In the genomic region with DNA sequence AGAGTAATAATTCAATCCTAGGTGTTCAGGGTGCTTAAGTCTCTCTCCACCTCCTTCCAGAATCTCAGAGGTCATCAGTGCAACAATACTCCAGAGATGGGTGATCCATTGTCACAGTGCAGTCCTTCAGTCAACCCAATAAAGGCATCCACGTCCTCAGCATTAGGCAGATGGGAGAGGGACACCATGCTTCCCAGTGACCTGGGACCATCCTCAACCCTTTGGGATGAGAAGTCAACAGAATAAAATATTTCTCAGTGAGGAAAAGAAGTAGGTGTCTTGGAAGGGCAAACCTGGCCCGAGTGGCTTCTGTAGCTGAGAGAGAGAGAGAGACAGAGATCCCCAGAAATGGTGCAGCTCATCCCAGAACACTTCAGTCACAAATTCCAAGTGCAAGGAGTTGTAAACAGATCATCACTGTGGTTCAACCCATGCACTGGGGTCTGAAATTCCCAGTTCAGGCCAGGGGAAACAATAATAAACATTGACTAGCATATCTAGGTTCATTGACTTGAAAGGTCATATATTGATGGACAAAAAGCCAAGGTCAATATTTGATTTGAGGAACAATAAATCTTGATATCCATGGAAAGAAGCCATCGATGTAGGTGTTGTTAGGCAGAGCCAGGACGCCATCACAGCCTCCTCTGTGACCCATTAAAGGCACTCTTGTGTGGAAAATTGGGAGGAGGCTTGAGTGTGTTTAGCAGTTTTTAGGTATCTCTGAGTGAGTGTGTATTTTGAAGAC, we compare ENCODE assay signal across 23 cellular contexts.
A peak's percentile ranks its signal among the peaks of the same experiment; 100 is the strongest.
DNase-seq lines count a peak whose midpoint lies in the region; ATAC-seq, FAIRE-seq and TF ChIP-seq lines count a peak whose summit lies in the region.
"Had no signal": no experiment of that assay in that cellular context is flagged by ENCODE, and none has a peak within 500 bp of the region (broad histone marks: within the 10 kb centered on the region; RNA-seq: fewer than 3 reads in every experiment).

No MANE protein-coding gene starts in this region.

- no peak overlapping the region for H4K8ac ChIP-seq in neuronal stem cell (ENCODE audit: low read depth, low read length)

- H3K4ac ChIP-seq in neuronal stem cell (ENCODE audit: low read length) = no peak overlapping the region

- TF ChIP-seq CTCF in liver (IDR thresholded peaks at IDR 0.05; ENCODE audit: low read depth, low read length, missing input control) (no peak), HepG2 (CRISPR knock-in tag; IDR thresholded peaks at IDR 0.05) (no peak)

- TF ChIP-seq POLR2A in HepG2 (IDR thresholded peaks at IDR 0.05; ENCODE audit: insufficient read depth in 1 of 2, low read depth in 2 of 2, low read length in 2 of 2) = no peak

- TF ChIP-seq EP300 in HepG2 (IDR thresholded peaks at IDR 0.05; ENCODE audit: low read depth in 2 of 2, low read length in 2 of 2) (no peak), HepG2 (CRISPR knock-in tag; IDR thresholded peaks at IDR 0.05; ENCODE audit: borderline replicate concordance) (no peak)

- H3K79me2 ChIP-seq in HepG2 (ENCODE audit: insufficient read depth, low read length) = no peaks in the 10 kb centered on the region

- no peak overlapping the region for H2BK15ac ChIP-seq in neuronal stem cell (ENCODE audit: low read length)

- no TSS peak for BruUV-seq in HepG2 (replicated peaks; lab: Mats Ljungman, UMichigan)

- H3K4me2 ChIP-seq in HepG2 (ENCODE audit: low read depth, low read length) (no peak overlapping the region), neuronal stem cell (ENCODE audit: insufficient read depth, low read length, poor library complexity, severe bottlenecking) (no peak overlapping the region)
- H3K4me2 ChIP-seq: A549; BLaER1 treated with 17β-estradiol and CSF1 and Interleukin-3, amounts not matched to agents 10 nM and 100 nM had no signal

- no peak overlapping the region for H4K91ac ChIP-seq in neuronal stem cell (ENCODE audit: low read depth, low read length, poor library complexity)

- DNase-seq in HepG2 (ENCODE audit: low spot score) = no peak
- peak; percentile 26 for DNase-seq in Caki2 (ENCODE audit: low read depth)
- DNase-seq in islet precursor cell = peak; percentile 7
- DNase-seq in neuronal stem cell (ENCODE audit: low spot score) = no peak
- DNase-seq: 8988T; ACHN; AML-193; BE2C; CD4-positive, alpha-beta memory T cell; COR-L47; DMS153; DND-41; GM23248; H7 had no signal

- in situ Hi-C loops in HepG2 (cut with HindIII; ENCODE audit: extremely low pct_ligation_motif_present, low pct_unique_long_range_greater_than_20kb) (no loop called here), Caki2 (cut with HindIII; ENCODE audit: low pct_unique_long_range_greater_than_20kb, low sequenced_read_pairs) (no loop called here)

- H2BK120ac ChIP-seq in neuronal stem cell (ENCODE audit: low read depth, low read length) = no peak overlapping the region

- FAIRE-seq in HepG2 (lab: Jason Lieb, UNC) = no peak
- FAIRE-seq: A549, G401.6, GM12892, GM19239, H1 had no signal

- no peak overlapping the region for H3K23ac ChIP-seq in neuronal stem cell (ENCODE audit: low read depth, low read length, poor library complexity)

- H3K27ac ChIP-seq in liver (ENCODE audit: low read depth in 1 of 2, low read length in 2 of 2) = no peak overlapping the region
- no peak overlapping the region for H3K27ac ChIP-seq in HepG2 (ENCODE audit: extremely low read length, insufficient read depth, low read length)
- H3K27ac ChIP-seq in neuronal stem cell (replicated peaks; ENCODE audit: low read length) = no peak overlapping the region
- H3K27ac ChIP-seq: BLaER1 treated with 17β-estradiol and CSF1 and Interleukin-3, amounts not matched to agents 10 nM and 100 nM; GM23248 had no signal

- H2BK5ac ChIP-seq in neuronal stem cell (ENCODE audit: low read length) = no peak overlapping the region

- no peak overlapping the region for H2AFZ ChIP-seq in HepG2 (ENCODE audit: low read length)
- H2AFZ ChIP-seq in neuronal stem cell (ENCODE audit: low read length) = no peak overlapping the region
- H2AFZ ChIP-seq: GM23248 had no signal

- H2BK12ac ChIP-seq in neuronal stem cell (ENCODE audit: low read length) = no peak overlapping the region

- H3K4me1 ChIP-seq in liver (ENCODE audit: control insufficient read depth in 4 of 4, insufficient read depth in 4 of 4, low read length in 3 of 4) (peaks cover 0 to 19% (median 4%) of the 10 kb centered on the region in 4 donors), HepG2 (ENCODE audit: insufficient read depth, low read length) (peaks cover 11% of the 10 kb centered on the region), neuronal stem cell (ENCODE audit: control insufficient read depth in 2 of 2, insufficient read depth in 1 of 2, low read depth in 1 of 2, low read length in 2 of 2) (peaks cover 1 to 5% of the 10 kb centered on the region in 2 donors)

- 50% methylated on average over 4 of the region's 4 CpGs for WGBS in liver
- WGBS in HepG2 (ENCODE audit: low lambda C conversion rate) = 2% methylated on average over 4 of the region's 4 CpGs
- no CpG with 5 or more reads among the region's 4 CpGs for WGBS in neuronal stem cell (ENCODE audit: extremely low coverage in 2 of 2, insufficient read length in 2 of 2, insufficient replicate concordance in 1 of 2), 2 donors

- H3K18ac ChIP-seq in neuronal stem cell (ENCODE audit: low read length) = no peak overlapping the region

- H3K36me3 ChIP-seq in liver (ENCODE audit: control insufficient read depth in 4 of 4, insufficient read depth in 3 of 4, low read depth in 1 of 4, low read length in 3 of 4) = no peaks in the 10 kb centered on the region
- H3K36me3 ChIP-seq in HepG2 (replicated peaks in 1 of 2; ENCODE audit: control insufficient read depth in 1 of 2, insufficient read depth in 2 of 2, low read length in 2 of 2) = no peaks in the 10 kb centered on the region
- no peaks in the 10 kb centered on the region for H3K36me3 ChIP-seq in neuronal stem cell (replicated peaks in 1 of 2; ENCODE audit: control insufficient read depth in 2 of 2, insufficient read depth in 2 of 2, low read length in 2 of 2)
- H3K36me3 ChIP-seq: BE2C; BLaER1 treated with 17β-estradiol and CSF1 and Interleukin-3, amounts not matched to agents 10 nM and 100 nM had no signal

- H3K27me3 ChIP-seq in liver (ENCODE audit: control insufficient read depth in 4 of 4, insufficient read depth in 4 of 4, low read length in 3 of 4) (peaks cover 0 to 3% (median 1%) of the 10 kb centered on the region in 4 donors), HepG2 (ENCODE audit: control insufficient read depth in 1 of 2, insufficient read depth in 2 of 2, low read length in 2 of 2) (peaks cover 0 to 1% of the 10 kb centered on the region in 2 experiments; a peak in 2 of 5 replicates), neuronal stem cell (ENCODE audit: control insufficient read depth in 3 of 3, insufficient read depth in 3 of 3, low read depth in 1 of 3, low read length in 3 of 3) (no peaks in the 10 kb centered on the region)
- H3K27me3 ChIP-seq: BE2C; BLaER1 treated with 17β-estradiol and CSF1 and Interleukin-3, amounts not matched to agents 10 nM and 100 nM had no signal

- no peaks in the 10 kb centered on the region for H4K20me1 ChIP-seq in HepG2 (ENCODE audit: insufficient read depth, low read length)
- H4K20me1 ChIP-seq: BLaER1 treated with 17β-estradiol and CSF1 and Interleukin-3, amounts not matched to agents 10 nM and 100 nM had no signal

- no peak overlapping the region for H2AK5ac ChIP-seq in neuronal stem cell (ENCODE audit: low read depth, low read length)

- H3K9me3 ChIP-seq in liver (ENCODE audit: control insufficient read depth in 4 of 4, low read length in 3 of 4) (peaks cover 0 to 3% (median 0%) of the 10 kb centered on the region in 4 donors), HepG2 (ENCODE audit: low read length) (no peaks in the 10 kb centered on the region), neuronal stem cell (replicated peaks in 1 of 2; ENCODE audit: control insufficient read depth in 2 of 2, insufficient read depth in 1 of 2, low read depth in 1 of 2, low read length in 2 of 2) (no peaks in the 10 kb centered on the region)
- H3K9me3 ChIP-seq: BE2C; BLaER1 treated with 17β-estradiol and CSF1 and Interleukin-3, amounts not matched to agents 10 nM and 100 nM had no signal

- intact Hi-C loops in HepG2 (cut with micrococcal nuclease; ENCODE audit: unreplicated experiment) = no loop called here

- no peaks in the 10 kb centered on the region for H3K79me1 ChIP-seq in neuronal stem cell (ENCODE audit: low read depth, low read length)

- CTCF ChIA-PET in HepG2 (lab: Yijun Ruan, JAX; ENCODE audit: low intra/inter-chr PET ratio, low total read pairs) = no interaction called here

- H3K9ac ChIP-seq in liver (ENCODE audit: low read depth in 1 of 2, low read length in 2 of 2) = no peak overlapping the region
- H3K9ac ChIP-seq in HepG2 (ENCODE audit: insufficient read depth, low read depth, low read length) = no peak overlapping the region
- H3K9ac ChIP-seq in neuronal stem cell (ENCODE audit: low read depth, low read length, poor library complexity) = no peak overlapping the region
- H3K9ac ChIP-seq: BLaER1 treated with 17β-estradiol and CSF1 and Interleukin-3, amounts not matched to agents 10 nM and 100 nM; GM23248 had no signal

- H3K4me3 ChIP-seq in liver (ENCODE audit: low read depth in 1 of 3, low read length in 3 of 3) = no peak overlapping the region
- no peak overlapping the region for H3K4me3 ChIP-seq in HepG2 (replicated peaks in 1 of 3; ENCODE audit: insufficient read depth in 1 of 3, low read depth in 2 of 3, low read length in 3 of 3)
- no peak overlapping the region for H3K4me3 ChIP-seq in neuronal stem cell (ENCODE audit: low read length in 2 of 2)
- H3K4me3 ChIP-seq: A549; BLaER1 treated with 17β-estradiol and CSF1 and Interleukin-3, amounts not matched to agents 10 nM and 100 nM; GM23248 had no signal

- ATAC-seq in HepG2 (no peak), GM18873 (IDR thresholded peaks at IDR 0.05; ENCODE audit: low FRiP score, unreplicated experiment) (no peak)
- ATAC-seq: A549, HCT116 had no signal

- TF ChIP-seq RAD21 in liver (IDR thresholded peaks at IDR 0.05) (no peak), HepG2 (CRISPR knock-in tag; IDR thresholded peaks at IDR 0.05) (no peak)

- POLR2A ChIA-PET in HepG2 (lab: Yijun Ruan, JAX) = no interaction called here

- H3K14ac ChIP-seq in neuronal stem cell (ENCODE audit: low read length) = no peak overlapping the region

TF ChIP-seq in liver, 16 proteins besides CTCF, POLR2A, EP300 and RAD21 (continues in another document):
- no peak for TF ChIP-seq FOXA1 (IDR thresholded peaks at IDR 0.05)

TF ChIP-seq in HepG2, 621 proteins besides CTCF, POLR2A, EP300 and RAD21:
- TF ChIP-seq HOXA9 (CRISPR knock-in tag; IDR thresholded peaks at IDR 0.05; ENCODE audit: borderline replicate concordance) (no peak), ZFP62 (CRISPR knock-in tag; IDR thresholded peaks at IDR 0.05) (no peak), DMAP1 (CRISPR knock-in tag; IDR thresholded peaks at IDR 0.05) (no peak), NBN (conservative IDR thresholded peaks at IDR 0.05) (no peak), MTF2 (CRISPR knock-in tag; IDR thresholded peaks at IDR 0.05; ENCODE audit: borderline replicate concordance) (no peak), PAWR (CRISPR knock-in tag; IDR thresholded peaks at IDR 0.05; ENCODE audit: borderline replicate concordance) (no peak), ISX (CRISPR knock-in tag; conservative IDR thresholded peaks at IDR 0.05) (no peak)

Comparison
In these comparisons a context has a peak if more than half of its experiments do, and no peak if none do; other contexts are left out.
1. DNase-seq: peak in Caki2 (single experiment) and islet precursor cell (single experiment); none in HepG2 (single experiment) and neuronal stem cell (single experiment).